Comparison of ENCODE assay signal across 20 cellular contexts in genomic region chr1:161946071-161946987, GRCh38.
A peak's percentile ranks its signal among the peaks of the same experiment; 100 is the strongest.
DNase-seq lines count a peak whose midpoint lies in the region; ATAC-seq and TF ChIP-seq lines count a peak whose summit lies in the region.
"Had no signal": no experiment of that assay in that cellular context is flagged by ENCODE, and none has a peak within 500 bp of the region (broad histone marks: within the 10 kb centered on the region; RNA-seq: fewer than 3 reads in every experiment).

No MANE protein-coding gene starts in this region.

- no peak overlapping the region for H3K9ac ChIP-seq in fibroblast of lung (ENCODE audit: insufficient read depth, low read length)

- H3K27me3 ChIP-seq in fibroblast of lung (ENCODE audit: control insufficient read depth, insufficient read depth, low read length): no peaks in the 10 kb centered on the region
- H3K27me3 ChIP-seq: tibial artery had no signal

- H3K36me3 ChIP-seq in fibroblast of lung (ENCODE audit: control insufficient read depth, insufficient read depth, low read length): no peaks in the 10 kb centered on the region

- no peak overlapping the region for H2AFZ ChIP-seq in fibroblast of lung (ENCODE audit: low read length)

- H3K4me1 ChIP-seq in fibroblast of lung (ENCODE audit: control insufficient read depth, extremely low read depth, insufficient read depth, low read length): peaks cover 7% of the 10 kb centered on the region

- H3K27ac Mint-ChIP-seq in WTC11 (peak overlapping the region; percentile 78), progenitor cell of endocrine pancreas (peak overlapping the region; percentile 44)
- H3K27ac Mint-ChIP-seq: activated CD8-positive, alpha-beta memory T cell treated with anti-CD3 and anti-CD28 coated beads, Interleukin-2, amount 10 ng/mL, durations not matched to agents 7 days and 5 days; dendritic cell treated with granulocyte-macrophage colony-stimulating factor and Interleukin-4, amounts not matched to agents 40 ng/mL and 50 ng/mL, for 4 days; stimulated activated effector memory CD8-positive, alpha-beta T cell treated with anti-CD3 and anti-CD28 coated beads, Interleukin-12 subunit alpha, Interleukin-12 subunit beta, amount 100 ng/mL, for 72 hours had no signal

- H3K36me3 Mint-ChIP-seq in WTC11 (no peaks in the 10 kb centered on the region), progenitor cell of endocrine pancreas (ENCODE audit: insufficient read depth) (peaks cover 11% of the 10 kb centered on the region)

- H3K9me3 Mint-ChIP-seq in WTC11: no peaks in the 10 kb centered on the region
- H3K9me3 Mint-ChIP-seq in progenitor cell of endocrine pancreas (ENCODE audit: low read depth): peaks cover 5% of the 10 kb centered on the region
- H3K9me3 Mint-ChIP-seq: dendritic cell treated with granulocyte-macrophage colony-stimulating factor and Interleukin-4, amounts not matched to agents 40 ng/mL and 50 ng/mL, for 4 days; stimulated activated effector memory CD8-positive, alpha-beta T cell treated with anti-CD3 and anti-CD28 coated beads, Interleukin-12 subunit alpha, Interleukin-12 subunit beta, amount 100 ng/mL, for 72 hours had no signal

- POLR2A ChIA-PET in WTC11 (lab: Charles Lee): no interaction called here

- no peak overlapping the region for H3K4me3 Mint-ChIP-seq in WTC11
- no peak overlapping the region for H3K4me3 Mint-ChIP-seq in progenitor cell of endocrine pancreas (ENCODE audit: low read depth)
- H3K4me3 Mint-ChIP-seq: activated CD8-positive, alpha-beta memory T cell treated with anti-CD3 and anti-CD28 coated beads, Interleukin-2, amount 10 ng/mL, durations not matched to agents 7 days and 5 days; dendritic cell treated with granulocyte-macrophage colony-stimulating factor and Interleukin-4, amounts not matched to agents 40 ng/mL and 50 ng/mL, for 4 days; stimulated activated effector memory CD8-positive, alpha-beta T cell treated with anti-CD3 and anti-CD28 coated beads, Interleukin-12 subunit alpha, Interleukin-12 subunit beta, amount 100 ng/mL, for 72 hours; T-helper 17 cell had no signal

- no peak overlapping the region for H3K4me3 ChIP-seq in fibroblast of lung (replicated peaks in 1 of 4; ENCODE audit: control extremely low read depth in 1 of 4, insufficient read depth in 1 of 4, low read depth in 3 of 4, low read length in 4 of 4)
- H3K4me3 ChIP-seq: smooth muscle cell, tibial artery had no signal

- ATAC-seq in WTC11 (peak; percentile 80), HG03025 (IDR thresholded peaks at IDR 0.05; ENCODE audit: low FRiP score, unreplicated experiment) (no peak), HG03108 (IDR thresholded peaks at IDR 0.05; ENCODE audit: unreplicated experiment) (no peak), sciatic nerve (no peak)
- ATAC-seq: activated CD8-positive, alpha-beta memory T cell treated with anti-CD3 and anti-CD28 coated beads, Interleukin-2, amount 10 ng/mL, durations not matched to agents 7 days and 5 days; stimulated activated effector memory CD8-positive, alpha-beta T cell treated with anti-CD3 and anti-CD28 coated beads, Interleukin-12 subunit alpha, Interleukin-12 subunit beta, amount 100 ng/mL, for 72 hours; T-helper 17 cell had no signal

- H3K4me1 Mint-ChIP-seq in WTC11: peaks cover 18% of the 10 kb centered on the region
- peaks cover 11% of the 10 kb centered on the region for H3K4me1 Mint-ChIP-seq in progenitor cell of endocrine pancreas (ENCODE audit: low read depth)
- H3K4me1 Mint-ChIP-seq: activated CD8-positive, alpha-beta memory T cell treated with anti-CD3 and anti-CD28 coated beads, Interleukin-2, amount 10 ng/mL, durations not matched to agents 7 days and 5 days; stimulated activated effector memory CD8-positive, alpha-beta T cell treated with anti-CD3 and anti-CD28 coated beads, Interleukin-12 subunit alpha, Interleukin-12 subunit beta, amount 100 ng/mL, for 72 hours had no signal

- CTCF ChIA-PET in WTC11 (lab: Charles Lee): interaction anchor here (0.9 to 1.4 kb wide), 3 partner anchors 78 to 154 kb away, joined by 3 to 12 read pairs (median 4); partner anchors contain the start of gene OLFML2B

- no peaks in the 10 kb centered on the region for H3K79me2 ChIP-seq in fibroblast of lung (ENCODE audit: control insufficient read depth, insufficient read depth, low read length)

- intact Hi-C loops in sciatic nerve (cut with DNase I): no loop called here

- H3K27me3 Mint-ChIP-seq in WTC11 (ENCODE audit: low read depth) (no peaks in the 10 kb centered on the region), progenitor cell of endocrine pancreas (no peaks in the 10 kb centered on the region)
- H3K27me3 Mint-ChIP-seq: activated CD8-positive, alpha-beta memory T cell treated with anti-CD3 and anti-CD28 coated beads, Interleukin-2, amount 10 ng/mL, durations not matched to agents 7 days and 5 days; dendritic cell treated with granulocyte-macrophage colony-stimulating factor and Interleukin-4, amounts not matched to agents 40 ng/mL and 50 ng/mL, for 4 days; T-helper 17 cell had no signal

- H3K27ac ChIP-seq in fibroblast of lung (ENCODE audit: insufficient read depth, low read length): peak overlapping the region; percentile 54
- H3K27ac ChIP-seq: tibial artery had no signal

- H3K9me3 ChIP-seq in fibroblast of lung (ENCODE audit: control insufficient read depth, insufficient read depth, low read depth, low read length): no peaks in the 10 kb centered on the region
- H3K9me3 ChIP-seq: tibial artery had no signal

- H4K20me1 ChIP-seq in fibroblast of lung (ENCODE audit: control insufficient read depth, extremely low read depth, insufficient read depth, low read length): no peaks in the 10 kb centered on the region

- DNase-seq in GM03348 (ENCODE audit: low spot score): peak; percentile 31
- DNase-seq in WTC11 (ENCODE audit: low spot score): peak; percentile 29
- peak; percentile 62 to 83 for DNase-seq in fibroblast of lung (ENCODE audit: low read depth in 2 of 2)
- no peak for DNase-seq in progenitor cell of endocrine pancreas (ENCODE audit: low spot score, unreplicated experiment)
- DNase-seq in sciatic nerve (ENCODE audit: low spot score): no peak
- DNase-seq: activated CD4-positive, CD25-positive, alpha-beta regulatory T cell; activated CD8-positive, alpha-beta memory T cell treated with anti-CD3 and anti-CD28 coated beads, Interleukin-2, amount 10 ng/mL, durations not matched to agents 7 days and 5 days; activated effector memory CD4-positive, alpha-beta T cell treated with anti-CD3 and anti-CD28 coated beads, Interleukin-2, amount 50 U/mL, for 16 hours; aorta; DND-41; NCI-H146; NCI-H345; occipital lobe; T-helper 17 cell; tibial artery had no signal

- TF ChIP-seq CTCF in WTC11 (IDR thresholded peaks at IDR 0.05): no peak
- no peak for TF ChIP-seq CTCF in fibroblast of lung (conservative IDR thresholded peaks at IDR 0.05 in 1 of 2, IDR thresholded peaks at IDR 0.05 in 1 of 2; ENCODE audit: low read depth in 1 of 2, low read length in 2 of 2)
- TF ChIP-seq CTCF in progenitor cell of endocrine pancreas (IDR thresholded peaks at IDR 0.05; ENCODE audit: unreplicated experiment): no peak

- no peak overlapping the region for H3K4me2 ChIP-seq in fibroblast of lung (ENCODE audit: extremely low read depth, insufficient read depth, low read length)
- H3K4me2 ChIP-seq: smooth muscle cell had no signal

TF ChIP-seq in WTC11, 78 proteins besides CTCF, POLR2A, EP300 and RAD21 (continues in another document):
- no peak for TF ChIP-seq SOX15 (CRISPR knock-in tag; IDR thresholded peaks at IDR 0.05)
- TF ChIP-seq SMAD4 (CRISPR knock-in tag; IDR thresholded peaks at IDR 0.05): no peak
- TF ChIP-seq TEAD4 (CRISPR knock-in tag; IDR thresholded peaks at IDR 0.05): no peak
- TF ChIP-seq ZNF423 (CRISPR knock-in tag; IDR thresholded peaks at IDR 0.05): no peak
- TF ChIP-seq, protein P1, sequence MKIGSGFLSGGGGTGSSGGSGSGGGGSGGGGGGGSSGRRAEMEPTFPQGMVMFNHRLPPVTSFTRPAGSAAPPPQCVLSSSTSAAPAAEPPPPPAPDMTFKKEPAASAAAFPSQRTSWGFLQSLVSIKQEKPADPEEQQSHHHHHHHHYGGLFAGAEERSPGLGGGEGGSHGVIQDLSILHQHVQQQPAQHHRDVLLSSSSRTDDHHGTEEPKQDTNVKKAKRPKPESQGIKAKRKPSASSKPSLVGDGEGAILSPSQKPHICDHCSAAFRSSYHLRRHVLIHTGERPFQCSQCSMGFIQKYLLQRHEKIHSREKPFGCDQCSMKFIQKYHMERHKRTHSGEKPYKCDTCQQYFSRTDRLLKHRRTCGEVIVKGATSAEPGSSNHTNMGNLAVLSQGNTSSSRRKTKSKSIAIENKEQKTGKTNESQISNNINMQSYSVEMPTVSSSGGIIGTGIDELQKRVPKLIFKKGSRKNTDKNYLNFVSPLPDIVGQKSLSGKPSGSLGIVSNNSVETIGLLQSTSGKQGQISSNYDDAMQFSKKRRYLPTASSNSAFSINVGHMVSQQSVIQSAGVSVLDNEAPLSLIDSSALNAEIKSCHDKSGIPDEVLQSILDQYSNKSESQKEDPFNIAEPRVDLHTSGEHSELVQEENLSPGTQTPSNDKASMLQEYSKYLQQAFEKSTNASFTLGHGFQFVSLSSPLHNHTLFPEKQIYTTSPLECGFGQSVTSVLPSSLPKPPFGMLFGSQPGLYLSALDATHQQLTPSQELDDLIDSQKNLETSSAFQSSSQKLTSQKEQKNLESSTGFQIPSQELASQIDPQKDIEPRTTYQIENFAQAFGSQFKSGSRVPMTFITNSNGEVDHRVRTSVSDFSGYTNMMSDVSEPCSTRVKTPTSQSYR (CRISPR knock-in tag; IDR thresholded peaks at IDR 0.05): no peak
- TF ChIP-seq AR (CRISPR knock-in tag; IDR thresholded peaks at IDR 0.05): no peak
- TF ChIP-seq GTF2I (CRISPR knock-in tag; conservative IDR thresholded peaks at IDR 0.05): no peak

Comparison
In these comparisons a context has a peak if more than half of its experiments do, and no peak if none do; other contexts are left out.
1. DNase-seq: peak in GM03348 (single experiment), WTC11 (single experiment) and fibroblast of lung (2 of 2); none in progenitor cell of endocrine pancreas (single experiment) and sciatic nerve (single experiment).